ENCODE assay signal across 8 cellular contexts in the genomic region with DNA sequence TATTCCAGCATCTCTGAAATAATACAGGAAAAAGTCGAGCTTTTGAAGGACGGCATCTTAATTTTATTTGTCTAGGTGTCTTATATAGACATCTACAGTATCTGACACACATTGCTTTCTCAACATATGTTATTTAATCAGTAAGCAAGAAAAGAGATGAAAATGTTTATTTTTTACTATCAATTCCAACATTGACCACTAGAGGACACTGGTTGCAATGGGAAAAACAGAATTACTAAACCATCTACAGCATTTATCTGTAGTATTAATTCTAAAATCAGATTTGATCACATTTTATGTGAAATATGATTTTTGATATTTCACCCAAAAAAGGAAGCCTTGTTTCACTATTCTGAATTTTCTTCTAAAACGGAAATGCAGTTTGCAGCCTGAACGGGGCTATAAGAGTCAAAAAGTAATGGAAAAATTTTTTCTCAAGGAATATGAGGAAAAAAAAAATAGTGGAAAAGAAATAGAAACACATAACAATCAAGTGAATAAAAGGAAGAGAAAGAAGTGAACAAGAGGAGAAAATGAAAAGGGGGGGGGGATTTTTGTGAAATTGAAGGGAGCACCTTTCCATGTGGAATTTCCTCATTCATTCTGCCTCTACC.
DNase-seq lines count a peak whose midpoint lies in the region; ATAC-seq and TF ChIP-seq lines count a peak whose summit lies in the region.

No MANE protein-coding gene starts in this region.

- WGBS in SK-N-SH (ENCODE audit: low lambda C conversion rate), result 9% methylated on average over 4 of the region's 4 CpGs

- H3K9ac ChIP-seq in SK-N-SH, result no peak overlapping the region

- no peaks in the 10 kb centered on the region for H3K4me1 ChIP-seq in SK-N-SH (ENCODE audit: control insufficient read depth in 1 of 2, insufficient read depth in 2 of 2, low read depth in 1 of 2, low read length in 1 of 2)
- H3K4me1 ChIP-seq in uterus, result no peaks in the 10 kb centered on the region

- no peaks in the 10 kb centered on the region for H3F3A ChIP-seq in SK-N-SH (replicated peaks; ENCODE audit: insufficient read depth)

- TF ChIP-seq RAD21 in SK-N-SH (IDR thresholded peaks at IDR 0.05; ENCODE audit: low read length), result peak; percentile 34; the same call in 1 of the 2 replicates

- CTCF ChIA-PET in SK-N-SH (lab: Yijun Ruan, JAX), result interaction anchor here (1.0 to 2.7 kb wide), 6 partner anchors 11 to 52 kb away, joined by 3 to 20 read pairs (median 4); no protein-coding TSS in a partner anchor
- CTCF ChIA-PET in activated CD4-positive, alpha-beta memory T cell treated with anti-CD3 and anti-CD28 coated beads, Interleukin-2, amount 10 ng/mL, durations not matched to agents 7 days and 5 days (lab: Charles Lee), result interaction anchor here (2.1 to 3.3 kb wide), 6 partner anchors 9 to 100 kb away, joined by 6 to 44 read pairs (median 15); a partner anchor contains a TSS

- H3K4me2 ChIP-seq in SK-N-SH, result no peak overlapping the region; the same call in 1 of the 2 replicates

- no peaks in the 10 kb centered on the region for H3K9me3 Mint-ChIP-seq in natural killer cell
- no peaks in the 10 kb centered on the region for H3K9me3 Mint-ChIP-seq in natural killer cell treated with Interleukin-12 subunit alpha and Interleukin-12 subunit beta and Interleukin-15 and Interleukin-18, amount 100 ng/mL, for 72 hours
- H3K9me3 Mint-ChIP-seq in activated CD4-positive, alpha-beta memory T cell treated with anti-CD3 and anti-CD28 coated beads, Interleukin-2, amount 10 ng/mL, durations not matched to agents 7 days and 5 days, result no peaks in the 10 kb centered on the region

- no peaks in the 10 kb centered on the region for H3K9me3 ChIP-seq in SK-N-SH
- H3K9me3 ChIP-seq in uterus, result no peaks in the 10 kb centered on the region

- H3K4me1 Mint-ChIP-seq in natural killer cell, result peaks cover 32 to 36% of the 10 kb centered on the region in 2 donors
- H3K4me1 Mint-ChIP-seq in natural killer cell treated with Interleukin-12 subunit alpha and Interleukin-12 subunit beta and Interleukin-15 and Interleukin-18, amount 100 ng/mL, for 72 hours (ENCODE audit: low read depth in 2 of 2), result peaks cover 16 to 37% of the 10 kb centered on the region in 2 donors
- peaks cover 31% of the 10 kb centered on the region for H3K4me1 Mint-ChIP-seq in activated CD4-positive, alpha-beta memory T cell treated with anti-CD3 and anti-CD28 coated beads, Interleukin-2, amount 10 ng/mL, durations not matched to agents 7 days and 5 days

- H3K27me3 ChIP-seq in SK-N-SH (ENCODE audit: insufficient read depth) (peaks cover 21% of the 10 kb centered on the region; the same call in 1 of the 2 replicates), uterus (no peaks in the 10 kb centered on the region)

- intact Hi-C loops in natural killer cell (cut with micrococcal nuclease), result loop anchor here (2.0 to 5.0 kb wide), 2 partner anchors 35 to 52 kb away; no protein-coding TSS in a partner anchor
- intact Hi-C loops in uterus (cut with DNase I; ENCODE audit: low total_unique reads), result no loop called here

- no peak overlapping the region for H3K4me3 Mint-ChIP-seq in natural killer cell
- no peak overlapping the region for H3K4me3 Mint-ChIP-seq in natural killer cell treated with Interleukin-12 subunit alpha and Interleukin-12 subunit beta and Interleukin-15 and Interleukin-18, amount 100 ng/mL, for 72 hours
- no peak overlapping the region for H3K4me3 Mint-ChIP-seq in activated CD4-positive, alpha-beta memory T cell treated with anti-CD3 and anti-CD28 coated beads, Interleukin-2, amount 10 ng/mL, durations not matched to agents 7 days and 5 days

- no peak for TF ChIP-seq POLR2A in uterus (IDR thresholded peaks at IDR 0.05)

- H3K27ac ChIP-seq in SK-N-SH (ENCODE audit: low read depth in 2 of 2, low read length in 1 of 2) (no peak overlapping the region), uterus (no peak overlapping the region)

- no peaks in the 10 kb centered on the region for H3K27me3 Mint-ChIP-seq in natural killer cell (ENCODE audit: low read depth in 2 of 2)
- H3K27me3 Mint-ChIP-seq in natural killer cell treated with Interleukin-12 subunit alpha and Interleukin-12 subunit beta and Interleukin-15 and Interleukin-18, amount 100 ng/mL, for 72 hours, result no peaks in the 10 kb centered on the region
- no peaks in the 10 kb centered on the region for H3K27me3 Mint-ChIP-seq in activated CD4-positive, alpha-beta memory T cell treated with anti-CD3 and anti-CD28 coated beads, Interleukin-2, amount 10 ng/mL, durations not matched to agents 7 days and 5 days

- DNase-seq in natural killer cell, result no peak
- no peak for DNase-seq in natural killer cell treated with Interleukin-12 subunit alpha and Interleukin-12 subunit beta and Interleukin-15 and Interleukin-18, amount 100 ng/mL, for 72 hours (ENCODE audit: low spot score)
- peak; percentile 8 for DNase-seq in SK-N-SH
- DNase-seq in germinal center (ENCODE audit: low spot score), result peak; percentile 7
- DNase-seq in uterus, result no peak
- DNase-seq in activated CD4-positive, alpha-beta T cell treated with anti-CD3 and anti-CD28 coated beads for 48 hours, result no peak
- DNase-seq in mesenteric fat pad (ENCODE audit: low spot score), result no peak
- DNase-seq in activated CD4-positive, alpha-beta memory T cell treated with anti-CD3 and anti-CD28 coated beads, Interleukin-2, amount 10 ng/mL, durations not matched to agents 7 days and 5 days, result no peak

- TF ChIP-seq CTCF in natural killer cell (IDR thresholded peaks at IDR 0.05) (peak; percentile 98), SK-N-SH (IDR thresholded peaks at IDR 0.05) (peak; percentile 91), uterus (IDR thresholded peaks at IDR 0.05) (peak; percentile 46 to 79 (median 64))

- no peak for TF ChIP-seq EP300 in SK-N-SH (IDR thresholded peaks at IDR 0.05; ENCODE audit: borderline replicate concordance in 1 of 2, low read depth in 1 of 2, low read length in 1 of 2)

- peak overlapping the region in 1 of 2 donors; percentile 80 for H3K27ac Mint-ChIP-seq in natural killer cell
- H3K27ac Mint-ChIP-seq in natural killer cell treated with Interleukin-12 subunit alpha and Interleukin-12 subunit beta and Interleukin-15 and Interleukin-18, amount 100 ng/mL, for 72 hours, result peak overlapping the region in 1 of 2 donors; percentile 25
- H3K27ac Mint-ChIP-seq in activated CD4-positive, alpha-beta memory T cell treated with anti-CD3 and anti-CD28 coated beads, Interleukin-2, amount 10 ng/mL, durations not matched to agents 7 days and 5 days, result no peak overlapping the region

- H3K9me2 ChIP-seq in SK-N-SH, result no peaks in the 10 kb centered on the region; the same call in 1 of the 2 replicates

- POLR2A ChIA-PET in SK-N-SH (lab: Yijun Ruan, JAX), result no interaction called here
- POLR2A ChIA-PET in activated CD4-positive, alpha-beta memory T cell treated with anti-CD3 and anti-CD28 coated beads, Interleukin-2, amount 10 ng/mL, durations not matched to agents 7 days and 5 days (lab: Charles Lee), result no interaction called here

- H3K36me3 ChIP-seq in SK-N-SH (replicated peaks in 1 of 2; ENCODE audit: control insufficient read depth in 1 of 2, insufficient read depth in 2 of 2, low read length in 1 of 2) (no peaks in the 10 kb centered on the region), uterus (no peaks in the 10 kb centered on the region)

- no peak overlapping the region for H2AFZ ChIP-seq in SK-N-SH (ENCODE audit: low read depth)

- H3K4me3 ChIP-seq in SK-N-SH (ENCODE audit: low read depth in 2 of 2, low read length in 1 of 2), result no peak overlapping the region; a peak in 1 of 4 replicates
- no peak overlapping the region for H3K4me3 ChIP-seq in uterus

- peaks cover 8% of the 10 kb centered on the region for H3K36me3 Mint-ChIP-seq in natural killer cell
- peaks cover 6% of the 10 kb centered on the region for H3K36me3 Mint-ChIP-seq in natural killer cell treated with Interleukin-12 subunit alpha and Interleukin-12 subunit beta and Interleukin-15 and Interleukin-18, amount 100 ng/mL, for 72 hours
- H3K36me3 Mint-ChIP-seq in activated CD4-positive, alpha-beta memory T cell treated with anti-CD3 and anti-CD28 coated beads, Interleukin-2, amount 10 ng/mL, durations not matched to agents 7 days and 5 days (ENCODE audit: low read depth), result peaks cover 22% of the 10 kb centered on the region

- ATAC-seq in natural killer cell, result peak in 2 of 3 donors; percentile 56 to 58
- ATAC-seq in natural killer cell treated with Interleukin-12 subunit alpha and Interleukin-12 subunit beta and Interleukin-15 and Interleukin-18, amount 100 ng/mL, for 72 hours, result no peak

- H4K20me1 ChIP-seq in SK-N-SH (ENCODE audit: insufficient read depth), result no peaks in the 10 kb centered on the region

- no peaks in the 10 kb centered on the region for H3K79me2 ChIP-seq in SK-N-SH (ENCODE audit: insufficient read depth)

TF ChIP-seq in SK-N-SH, 30 proteins besides CTCF, POLR2A, EP300 and RAD21 (continues in another document):
- TF ChIP-seq, protein P1, sequence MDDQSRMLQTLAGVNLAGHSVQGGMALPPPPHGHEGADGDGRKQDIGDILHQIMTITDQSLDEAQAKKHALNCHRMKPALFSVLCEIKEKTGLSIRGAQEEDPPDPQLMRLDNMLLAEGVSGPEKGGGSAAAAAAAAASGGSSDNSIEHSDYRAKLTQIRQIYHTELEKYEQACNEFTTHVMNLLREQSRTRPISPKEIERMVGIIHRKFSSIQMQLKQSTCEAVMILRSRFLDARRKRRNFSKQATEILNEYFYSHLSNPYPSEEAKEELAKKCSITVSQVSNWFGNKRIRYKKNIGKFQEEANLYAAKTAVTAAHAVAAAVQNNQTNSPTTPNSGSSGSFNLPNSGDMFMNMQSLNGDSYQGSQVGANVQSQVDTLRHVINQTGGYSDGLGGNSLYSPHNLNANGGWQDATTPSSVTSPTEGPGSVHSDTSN (IDR thresholded peaks at IDR 0.05), result no peak

Comparison
In these comparisons a context has a peak if more than half of its experiments do, and no peak if none do; other contexts are left out.
1. ATAC-seq: peak in natural killer cell (2 of 3); none in natural killer cell treated with Interleukin-12 subunit alpha and Interleukin-12 subunit beta and Interleukin-15 and Interleukin-18, amount 100 ng/mL, for 72 hours (0 of 2).
2. DNase-seq: peak in SK-N-SH (single experiment) and germinal center (single experiment); none in natural killer cell (single experiment), natural killer cell treated with Interleukin-12 subunit alpha and Interleukin-12 subunit beta and Interleukin-15 and Interleukin-18, amount 100 ng/mL, for 72 hours (single experiment), uterus (0 of 2), activated CD4-positive, alpha-beta T cell treated with anti-CD3 and anti-CD28 coated beads for 48 hours (single experiment), mesenteric fat pad (single experiment) and activated CD4-positive, alpha-beta memory T cell treated with anti-CD3 and anti-CD28 coated beads, Interleukin-2, amount 10 ng/mL, durations not matched to agents 7 days and 5 days (single experiment).
3. Peak in every context shown above with its lines, with median percentiles within 50 percentile points of each other: CTCF ChIP-seq.